ENCODE assay signal across 26 cellular contexts in genomic region chr5:30960041-30960440, GRCh38.
DNase-seq lines count a peak whose midpoint lies in the region; ATAC-seq, FAIRE-seq and TF ChIP-seq lines count a peak whose summit lies in the region.
"Had no signal": no experiment of that assay in that cellular context is flagged by ENCODE, and none has a peak within 500 bp of the region (broad histone marks: within the 10 kb centered on the region; RNA-seq: fewer than 3 reads in every experiment).

No MANE protein-coding gene starts in this region.

- TF ChIP-seq RAD21 in IMR-90 (IDR thresholded peaks at IDR 0.05; ENCODE audit: low read length) = no peak

- peaks cover 17 to 20% of the 10 kb centered on the region in 2 experiments for H3K4me1 Mint-ChIP-seq in H9
- H3K4me1 Mint-ChIP-seq: CD14-positive monocyte; CD8-positive, alpha-beta memory T cell had no signal

- H4K5ac ChIP-seq in H9 (ENCODE audit: insufficient read length, low read depth, low read length) = no peak overlapping the region
- H4K5ac ChIP-seq in IMR-90 (ENCODE audit: low read depth, low read length) = no peak overlapping the region

- no peak for TF ChIP-seq POLR2A in IMR-90 (IDR thresholded peaks at IDR 0.05; ENCODE audit: low read depth, low read length)

- H2BK20ac ChIP-seq in H9 (ENCODE audit: low read depth, low read length, poor library complexity, severe bottlenecking) = no peak overlapping the region
- H2BK20ac ChIP-seq in IMR-90 (ENCODE audit: low read depth, low read length) = no peak overlapping the region

- H4K8ac ChIP-seq in H9 (replicated peaks; ENCODE audit: insufficient read length, low read depth, low read length) = no peak overlapping the region
- H4K8ac ChIP-seq in IMR-90 (ENCODE audit: low read depth in 2 of 2, low read length in 2 of 2) = no peak overlapping the region

- H3K23ac ChIP-seq in H9 (ENCODE audit: insufficient read length, low read depth, low read length) (no peak overlapping the region), IMR-90 (ENCODE audit: low read depth, low read length) (no peak overlapping the region)

- dilution Hi-C loops in IMR-90 (cut with HindIII; ENCODE audit: low sequenced_read_pairs, unreplicated experiment) = no loop called here

- BruUV-seq in IMR-90 (replicated peaks; lab: Mats Ljungman, UMichigan) = no TSS peak

- CTCF ChIA-PET in IMR-90 (lab: Yijun Ruan, JAX) = no interaction called here

- in situ Hi-C loops in IMR-90 (cut with MboI; ENCODE audit: low sequenced_read_pairs) = no loop called here

- no peaks in the 10 kb centered on the region for H3K36me3 ChIP-seq in IMR-90 (ENCODE audit: control insufficient read depth, insufficient read depth, low read length)
- no peaks in the 10 kb centered on the region for H3K36me3 ChIP-seq in bronchial epithelial cell (ENCODE audit: control insufficient read depth, insufficient read depth, low read length)
- H3K36me3 ChIP-seq: BE2C; BLaER1 treated with 17β-estradiol and CSF1 and Interleukin-3, amounts not matched to agents 10 nM and 100 nM had no signal

- H2BK15ac ChIP-seq in H9 (ENCODE audit: low read depth, low read length) = no peak overlapping the region
- H2BK15ac ChIP-seq in IMR-90 (ENCODE audit: low read depth, low read length) = no peak overlapping the region

- H3K56ac ChIP-seq in H9 (ENCODE audit: insufficient read length, low read depth, low read length) (peak overlapping the region; percentile 74), IMR-90 (ENCODE audit: extremely low read depth, insufficient read depth, low read length) (no peak overlapping the region)

- H3K27me3 ChIP-seq in H9 (ENCODE audit: insufficient read depth, low read length) (no peaks in the 10 kb centered on the region), IMR-90 (ENCODE audit: control insufficient read depth, insufficient read depth, low read length) (no peaks in the 10 kb centered on the region), bronchial epithelial cell (ENCODE audit: control insufficient read depth, insufficient read depth, low read length) (no peaks in the 10 kb centered on the region)
- H3K27me3 ChIP-seq: BE2C; BLaER1 treated with 17β-estradiol and CSF1 and Interleukin-3, amounts not matched to agents 10 nM and 100 nM had no signal

- POLR2A ChIA-PET in IMR-90 (lab: Charles Lee; ENCODE audit: unreplicated experiment) = no interaction called here

- H3K4me3 ChIP-seq in IMR-90 (ENCODE audit: insufficient read depth, low read depth, low read length) = no peak overlapping the region
- no peak overlapping the region for H3K4me3 ChIP-seq in bronchial epithelial cell (ENCODE audit: low read depth, low read length)
- H3K4me3 ChIP-seq: A549; BLaER1 treated with 17β-estradiol and CSF1 and Interleukin-3, amounts not matched to agents 10 nM and 100 nM; GM12878 had no signal

- no peak for DNase-seq in H9
- DNase-seq in IMR-90 = peak; percentile 59
- peak; percentile 7 for DNase-seq in bronchial epithelial cell (ENCODE audit: low read depth)
- peak; percentile 6 for DNase-seq in kidney glomerular epithelial cell (lab: John Stamatoyannopoulos, UW)
- no peak for DNase-seq in left ventricle myocardium superior
- DNase-seq in OCI-M2 (lab: John Stamatoyannopoulos, UW; ENCODE audit: unreplicated experiment) = no peak
- DNase-seq in NCI-H1417 treated with DMSO at 0.1 percent for 48 hours (lab: John Stamatoyannopoulos, UW) = no peak
- no peak for DNase-seq in NCI-H82 (lab: John Stamatoyannopoulos, UW)
- DNase-seq: 8988T; ACHN; AML-193; BE2C; CD4-positive, alpha-beta T cell; CD8-positive, alpha-beta memory T cell; DMS 273 treated with DMSO at 0.1 percent for 48 hours; DMS79; EL; GDM1; GOT3; HCEC 1CT had no signal

- no peak overlapping the region for H3K4me3 Mint-ChIP-seq in H9
- H3K4me3 Mint-ChIP-seq: CD14-positive monocyte; CD4-positive, alpha-beta T cell; CD8-positive, alpha-beta memory T cell had no signal

- no peaks in the 10 kb centered on the region for H3K9me1 ChIP-seq in IMR-90 (ENCODE audit: insufficient read depth, low read length)

- H3K79me1 ChIP-seq in H9 (ENCODE audit: insufficient read depth, low read depth, low read length, poor library complexity, severe bottlenecking) = no peaks in the 10 kb centered on the region
- no peaks in the 10 kb centered on the region for H3K79me1 ChIP-seq in IMR-90 (ENCODE audit: low read depth in 1 of 2, low read length in 2 of 2)

- H4K20me1 ChIP-seq in H9 (ENCODE audit: control insufficient read depth, insufficient read depth, insufficient read length) (no peaks in the 10 kb centered on the region), IMR-90 (ENCODE audit: insufficient read depth, low read length) (no peaks in the 10 kb centered on the region)
- H4K20me1 ChIP-seq: BLaER1 treated with 17β-estradiol and CSF1 and Interleukin-3, amounts not matched to agents 10 nM and 100 nM had no signal

- H3K4me1 ChIP-seq in H9 (ENCODE audit: insufficient read depth, low read length) (no peaks in the 10 kb centered on the region; the same call in 1 of the 2 replicates), IMR-90 (ENCODE audit: control insufficient read depth, insufficient read depth, low read length) (no peaks in the 10 kb centered on the region)
- H3K4me1 ChIP-seq: A549; BE2C; BLaER1 treated with 17β-estradiol and CSF1 and Interleukin-3, amounts not matched to agents 10 nM and 100 nM had no signal

- intact Hi-C loops in IMR-90 (cut with micrococcal nuclease) = no loop called here
- intact Hi-C loops in left ventricle myocardium superior (cut with micrococcal nuclease) = no loop called here

- H4K91ac ChIP-seq in H9 (ENCODE audit: insufficient read length, low read depth, low read length) (no peak overlapping the region), IMR-90 (ENCODE audit: insufficient read depth, low read depth, low read length) (no peak overlapping the region)

- H2BK12ac ChIP-seq in H9 (ENCODE audit: insufficient read length, low read depth, low read length) = no peak overlapping the region

- no peak for FAIRE-seq in bronchial epithelial cell (lab: Jason Lieb, UNC)
- FAIRE-seq: A549, GM12878, GM18507, H54 had no signal

- peaks cover 1 to 3% of the 10 kb centered on the region in 2 experiments; a peak in 2 of 5 replicates for H3K9me3 Mint-ChIP-seq in H9

- H3K27me3 Mint-ChIP-seq in H9 (ENCODE audit: low read depth) = no peaks in the 10 kb centered on the region
- H3K27me3 Mint-ChIP-seq: CD4-positive, alpha-beta T cell; CD8-positive, alpha-beta memory T cell had no signal

- H2AK5ac ChIP-seq in H9 (ENCODE audit: insufficient read length, low read length) = no peak overlapping the region
- no peak overlapping the region for H2AK5ac ChIP-seq in IMR-90 (ENCODE audit: low read depth, low read length)

- ATAC-seq in IMR-90 (ENCODE audit: low read depth) = no peak
- ATAC-seq in left ventricle myocardium superior = no peak
- ATAC-seq: A549, GM12878 had no signal

- no peak overlapping the region for H2BK5ac ChIP-seq in H9 (ENCODE audit: insufficient read length, low read length)
- no peak overlapping the region for H2BK5ac ChIP-seq in IMR-90 (ENCODE audit: low read depth, low read length, poor library complexity, severe bottlenecking)

- H2AK9ac ChIP-seq in IMR-90 (replicated peaks; ENCODE audit: low read depth, low read length, poor library complexity) = no peak overlapping the region

- no peak overlapping the region for H3K18ac ChIP-seq in H9 (ENCODE audit: insufficient read length, low read depth, low read length)
- no peak overlapping the region for H3K18ac ChIP-seq in IMR-90 (ENCODE audit: low read depth, low read length)

- no peaks in the 10 kb centered on the region for H3K9me3 ChIP-seq in H9 (ENCODE audit: control insufficient read depth, low read depth, low read length)
- no peaks in the 10 kb centered on the region for H3K9me3 ChIP-seq in IMR-90 (ENCODE audit: control insufficient read depth, insufficient read depth, low read length)
- H3K9me3 ChIP-seq: A549, BE2C had no signal

- H3K4ac ChIP-seq in H9 (ENCODE audit: low read depth, low read length) (no peak overlapping the region), IMR-90 (ENCODE audit: low read depth, low read length) (no peak overlapping the region)

- WGBS in H9 (ENCODE audit: extremely low coverage, insufficient read length, low lambda C conversion rate) = no CpG with 5 or more reads among the region's 2 CpGs
- WGBS in IMR-90 (ENCODE audit: extremely low coverage in 2 of 2, insufficient read length in 1 of 2), 2 experiments = no CpG with 5 or more reads among the region's 2 CpGs

- no peak overlapping the region for H3K4me2 ChIP-seq in H9 (ENCODE audit: insufficient read depth, insufficient read length, low read length)
- H3K4me2 ChIP-seq in IMR-90 (ENCODE audit: low read depth, low read length) = no peak overlapping the region
- H3K4me2 ChIP-seq: A549; BLaER1 treated with 17β-estradiol and CSF1 and Interleukin-3, amounts not matched to agents 10 nM and 100 nM had no signal

- H3K27ac ChIP-seq in H9 (ENCODE audit: insufficient read length, low read depth, low read length) (no peak overlapping the region), IMR-90 (ENCODE audit: insufficient read depth, low read length) (no peak overlapping the region)
- H3K27ac ChIP-seq: A549; BLaER1 treated with 17β-estradiol and CSF1 and Interleukin-3, amounts not matched to agents 10 nM and 100 nM had no signal

- H3K27ac Mint-ChIP-seq in H9 = peak overlapping the region in 1 of 3 experiments; percentile 44; a peak in 3 of 7 replicates
- H3K27ac Mint-ChIP-seq: CD14-positive monocyte; CD4-positive, alpha-beta T cell; CD8-positive, alpha-beta memory T cell had no signal

- TF ChIP-seq CTCF in H9 (conservative IDR thresholded peaks at IDR 0.05) (no peak), IMR-90 (conservative IDR thresholded peaks at IDR 0.05; ENCODE audit: low read depth, low read length) (no peak), bronchial epithelial cell (IDR thresholded peaks at IDR 0.05; ENCODE audit: insufficient read depth, low read length, severe bottlenecking) (no peak)

- H2BK120ac ChIP-seq in H9 (ENCODE audit: low read depth, low read length, poor library complexity, severe bottlenecking) (no peak overlapping the region), IMR-90 (ENCODE audit: low read depth, low read length) (no peak overlapping the region)

- no peak overlapping the region for H3T11ph ChIP-seq in H9 (ENCODE audit: low read length)

- H3K36me3 Mint-ChIP-seq in H9 (ENCODE audit: insufficient read depth in 1 of 3, low read depth in 3 of 3) = no peaks in the 10 kb centered on the region; a peak in 1 of 7 replicates
- H3K36me3 Mint-ChIP-seq: CD14-positive monocyte; CD8-positive, alpha-beta memory T cell had no signal

- no peak overlapping the region for H3K14ac ChIP-seq in H9 (ENCODE audit: insufficient read depth, low read length)
- no peak overlapping the region for H3K14ac ChIP-seq in IMR-90 (replicated peaks; ENCODE audit: low read depth, low read length)

- H3K9ac ChIP-seq in H9 (ENCODE audit: extremely low read depth, insufficient read length, low read length) (no peak overlapping the region), IMR-90 (ENCODE audit: low read depth, low read length) (no peak overlapping the region)
- H3K9ac ChIP-seq: BLaER1 treated with 17β-estradiol and CSF1 and Interleukin-3, amounts not matched to agents 10 nM and 100 nM had no signal

- no peak overlapping the region for H2AFZ ChIP-seq in H9 (ENCODE audit: low read length)
- no peak overlapping the region for H2AFZ ChIP-seq in IMR-90 (replicated peaks; ENCODE audit: low read length, poor library complexity)

- H3K79me2 ChIP-seq in H9 (ENCODE audit: insufficient read depth, low read length) = no peaks in the 10 kb centered on the region

- H3K23me2 ChIP-seq in H9 (ENCODE audit: insufficient read length, low read depth, low read length, poor library complexity, severe bottlenecking) = no peaks in the 10 kb centered on the region

Comparison
In these comparisons a context has a peak if more than half of its experiments do, and no peak if none do; other contexts are left out.
1. DNase-seq: peak in IMR-90 (single experiment), bronchial epithelial cell (single experiment) and kidney glomerular epithelial cell (single experiment); none in H9 (single experiment), left ventricle myocardium superior (single experiment), OCI-M2 (single experiment), NCI-H1417 treated with DMSO at 0.1 percent for 48 hours (single experiment) and NCI-H82 (single experiment).